9 cellular contexts compared by ENCODE assay signal in genomic region chr20:25858495-25859425, GRCh38.
DNase-seq lines count a peak whose midpoint lies in the region; ATAC-seq and TF ChIP-seq lines count a peak whose summit lies in the region.
"Had no signal": no experiment of that assay in that cellular context is flagged by ENCODE, and none has a peak within 500 bp of the region (broad histone marks: within the 10 kb centered on the region; RNA-seq: fewer than 3 reads in every experiment).

No MANE protein-coding gene starts in this region.

- no peaks in the 10 kb centered on the region for H3K36me3 Mint-ChIP-seq in CD8-positive, alpha-beta memory T cell
- peaks cover 11% of the 10 kb centered on the region for H3K36me3 Mint-ChIP-seq in endodermal cell (ENCODE audit: low read depth)

- peaks cover 76 to 84% of the 10 kb centered on the region in 2 donors for H3K27me3 Mint-ChIP-seq in CD8-positive, alpha-beta memory T cell
- peaks cover 81% of the 10 kb centered on the region for H3K27me3 Mint-ChIP-seq in endodermal cell (ENCODE audit: insufficient read depth)

- H3K27me3 ChIP-seq in CD8-positive, alpha-beta memory T cell (ENCODE audit: insufficient read depth, low read length, poor library complexity, severe bottlenecking), result peaks cover 38% of the 10 kb centered on the region
- H3K27me3 ChIP-seq in HAP-1 (ENCODE audit: low read depth) (no peaks in the 10 kb centered on the region), endodermal cell (ENCODE audit: control insufficient read depth, insufficient read depth, low read length, poor library complexity, severe bottlenecking) (peaks cover 42% of the 10 kb centered on the region), rectal smooth muscle tissue (ENCODE audit: control insufficient read depth, insufficient read depth, low read length) (peaks cover 15% of the 10 kb centered on the region)

- H3K36me3 ChIP-seq in CD8-positive, alpha-beta memory T cell (ENCODE audit: insufficient read depth, low read length), result no peaks in the 10 kb centered on the region
- no peaks in the 10 kb centered on the region for H3K36me3 ChIP-seq in HAP-1 (replicated peaks)
- H3K36me3 ChIP-seq in endodermal cell (ENCODE audit: control insufficient read depth, insufficient read depth, low read length), result no peaks in the 10 kb centered on the region
- H3K36me3 ChIP-seq in rectal smooth muscle tissue (ENCODE audit: control insufficient read depth, insufficient read depth, low read length), result no peaks in the 10 kb centered on the region

- H3K9ac ChIP-seq in endodermal cell (ENCODE audit: extremely low read depth, low read length, poor library complexity, severe bottlenecking), result no peak overlapping the region
- H3K9ac ChIP-seq in rectal smooth muscle tissue (ENCODE audit: low read length), result no peak overlapping the region

- no peaks in the 10 kb centered on the region for H3K9me3 ChIP-seq in CD8-positive, alpha-beta memory T cell (ENCODE audit: low read length)
- no peaks in the 10 kb centered on the region for H3K9me3 ChIP-seq in HAP-1
- H3K9me3 ChIP-seq in endodermal cell (ENCODE audit: control insufficient read depth, low read length), result no peaks in the 10 kb centered on the region

- H3K4me1 Mint-ChIP-seq in CD8-positive, alpha-beta memory T cell, result peaks cover 57 to 66% (median 59%) of the 10 kb centered on the region in 3 donors
- H3K4me1 Mint-ChIP-seq in endodermal cell, result peaks cover 2% of the 10 kb centered on the region

- CTCF ChIA-PET in CD8-positive, alpha-beta memory T cell (lab: Charles Lee), result no interaction called here

- no peak for TF ChIP-seq CTCF in endodermal cell (conservative IDR thresholded peaks at IDR 0.05)

- peaks cover 37% of the 10 kb centered on the region for H3K4me1 ChIP-seq in CD8-positive, alpha-beta memory T cell (ENCODE audit: insufficient read depth, low read length)
- peaks cover 4% of the 10 kb centered on the region for H3K4me1 ChIP-seq in HAP-1
- no peaks in the 10 kb centered on the region for H3K4me1 ChIP-seq in endodermal cell (ENCODE audit: control insufficient read depth, insufficient read depth, low read length)
- H3K4me1 ChIP-seq in rectal smooth muscle tissue (ENCODE audit: control insufficient read depth, insufficient read depth, low read length), result peaks cover 9% of the 10 kb centered on the region

- POLR2A ChIA-PET in CD8-positive, alpha-beta memory T cell (lab: Charles Lee), result no interaction called here

- no peak overlapping the region for H3K27ac ChIP-seq in CD8-positive, alpha-beta memory T cell (ENCODE audit: low read depth, low read length)
- H3K27ac ChIP-seq in endodermal cell (ENCODE audit: low read depth, low read length) (no peak overlapping the region), rectal smooth muscle tissue (ENCODE audit: low read depth, low read length) (no peak overlapping the region)

- no peak overlapping the region for H3K4me3 ChIP-seq in CD8-positive, alpha-beta memory T cell (ENCODE audit: low read length)
- peak overlapping the region; percentile 15 for H3K4me3 ChIP-seq in HAP-1
- H3K4me3 ChIP-seq in endodermal cell (ENCODE audit: low read length), result no peak overlapping the region
- peak overlapping the region; percentile 46 for H3K4me3 ChIP-seq in rectal smooth muscle tissue (ENCODE audit: low read length)

- ATAC-seq in GM19455 (IDR thresholded peaks at IDR 0.05; ENCODE audit: unreplicated experiment), result no peak
- ATAC-seq in GM18505 (IDR thresholded peaks at IDR 0.05; ENCODE audit: unreplicated experiment), result no peak

- no peak overlapping the region for H3K27ac Mint-ChIP-seq in CD8-positive, alpha-beta memory T cell
- H3K27ac Mint-ChIP-seq in endodermal cell, result no peak overlapping the region
- H3K27ac Mint-ChIP-seq: activated naive CD4-positive, alpha-beta T cell treated with anti-CD3 and anti-CD28 coated beads for 36 hours had no signal

- no peak for DNase-seq in CD8-positive, alpha-beta memory T cell
- DNase-seq in HAP-1 (ENCODE audit: low spot score in 2 of 2) (no peak), endodermal cell (no peak), GOT3 (lab: John Stamatoyannopoulos, UW) (no peak)
- DNase-seq in stimulated activated naive CD4-positive, alpha-beta T cell treated with Interleukin-2 at 50 U/mL for 16 hours (lab: John Stamatoyannopoulos, UW), result no peak

- TF ChIP-seq POLR2A in GM18505 (IDR thresholded peaks at IDR 0.05; ENCODE audit: borderline replicate concordance, extremely low read depth, insufficient read depth, insufficient read length), result no peak

- peaks cover 0 to 3% (median 0%) of the 10 kb centered on the region in 5 donors for H3K9me3 Mint-ChIP-seq in CD8-positive, alpha-beta memory T cell
- H3K9me3 Mint-ChIP-seq in endodermal cell, result peaks cover 3% of the 10 kb centered on the region
- H3K9me3 Mint-ChIP-seq: activated naive CD4-positive, alpha-beta T cell treated with anti-CD3 and anti-CD28 coated beads for 36 hours had no signal

- H3K4me3 Mint-ChIP-seq in CD8-positive, alpha-beta memory T cell, result peak overlapping the region in 6 of 7 donors; percentile 38 to 91 (median 48)
- H3K4me3 Mint-ChIP-seq in endodermal cell, result peak overlapping the region; percentile 31
- H3K4me3 Mint-ChIP-seq: activated naive CD4-positive, alpha-beta T cell treated with anti-CD3 and anti-CD28 coated beads for 36 hours had no signal

- in situ Hi-C loops in HAP-1 (cut with MboI; ENCODE audit: low sequenced_read_pairs), result loop anchor here (25.0 kb wide), 3 partner anchors 146 to 871 kb away; partner anchors contain the start of genes APMAP and GINS1

- 85 to 91% methylated on average over 24 to 37 of the region's 37 CpGs for WGBS in endodermal cell (ENCODE audit: insufficient coverage in 1 of 2, insufficient read length in 1 of 2), 2 experiments

Comparison
In these comparisons a context has a peak if more than half of its experiments do, and no peak if none do; other contexts are left out.
1. H3K4me3 ChIP-seq: peak in HAP-1 (single experiment) and rectal smooth muscle tissue (single experiment); none in CD8-positive, alpha-beta memory T cell (single experiment) and endodermal cell (single experiment).